ENCODE assay signal across 9 cellular contexts in genomic region chr10:50625663-50626062, GRCh38. TPM values are rescaled to one million over a fixed set of nuclear protein-coding genes. Genes with fewer than 3 reads are reported as not detected.
DNase-seq lines count a peak whose midpoint lies in the region; FAIRE-seq and TF ChIP-seq lines count a peak whose summit lies in the region.
"Had no signal": no experiment of that assay in that cellular context is flagged by ENCODE, and none has a peak within 500 bp of the region (broad histone marks: within the 10 kb centered on the region; RNA-seq: fewer than 3 reads in every experiment).

No MANE protein-coding gene starts in this region.

- WGBS in prostate gland: 2% methylated on average over 6 of the region's 6 CpGs

- no peaks in the 10 kb centered on the region for H3K9me3 ChIP-seq in prostate gland

- H3K9me3 Mint-ChIP-seq in activated T-cell treated with anti-CD3 and anti-CD28 coated beads, Interleukin-2, amount 50 U/mL, for 24 hours: no peaks in the 10 kb centered on the region
- no peaks in the 10 kb centered on the region for H3K9me3 Mint-ChIP-seq in T-helper 2 cell treated with Interferon-gamma antibody and Interleukin-4, amounts not matched to agents 5 μg/mL and 100 μg/mL, for 36 hours

- no peaks in the 10 kb centered on the region for H3K27me3 Mint-ChIP-seq in activated T-cell treated with anti-CD3 and anti-CD28 coated beads, Interleukin-2, amount 50 U/mL, for 24 hours
- peaks cover 41% of the 10 kb centered on the region for H3K27me3 Mint-ChIP-seq in T-helper 2 cell treated with Interferon-gamma antibody and Interleukin-4, amounts not matched to agents 5 μg/mL and 100 μg/mL, for 36 hours (ENCODE audit: low read depth)

- H3K27ac ChIP-seq in prostate gland: peak overlapping the region; percentile 99

- intact Hi-C loops in prostate gland (cut with DNase I): loop anchor here (2.0 kb wide), 1 partner anchor 203 kb away; no protein-coding TSS in a partner anchor

- H3K4me3 ChIP-seq in fibroblast of pulmonary artery (replicated peaks; ENCODE audit: low read depth, low read length): peak overlapping the region; percentile 81
- H3K4me3 ChIP-seq in prostate gland: peak overlapping the region; percentile 80 to 81

- H3K4me1 ChIP-seq in prostate gland (replicated peaks): peaks cover 5% of the 10 kb centered on the region

- no peak for TF ChIP-seq POLR2A in prostate gland (IDR thresholded peaks at IDR 0.05)

- no peak for FAIRE-seq in D721Med (lab: Jason Lieb, UNC)
- FAIRE-seq: endometrium had no signal

- no peak for TF ChIP-seq CTCF in fibroblast of pulmonary artery (IDR thresholded peaks at IDR 0.05; ENCODE audit: low read length, missing control alignments)
- TF ChIP-seq CTCF in prostate gland (IDR thresholded peaks at IDR 0.05): no peak
- TF ChIP-seq CTCF in D721Med (IDR thresholded peaks at IDR 0.05; ENCODE audit: insufficient read depth, missing control alignments): no peak

- H3K4me3 Mint-ChIP-seq in activated T-cell treated with anti-CD3 and anti-CD28 coated beads, Interleukin-2, amount 50 U/mL, for 24 hours: peak overlapping the region; percentile 87
- peak overlapping the region; percentile 86 for H3K4me3 Mint-ChIP-seq in T-helper 2 cell treated with Interferon-gamma antibody and Interleukin-4, amounts not matched to agents 5 μg/mL and 100 μg/mL, for 36 hours

- no peak for DNase-seq in activated T-cell treated with anti-CD3 and anti-CD28 coated beads, Interleukin-2, amount 50 U/mL, for 24 hours
- no peak for DNase-seq in activated T-cell treated with anti-CD3 and anti-CD28 coated beads, Interleukin-2, amount 50 U/mL, for 1 hour
- no peak for DNase-seq in T-helper 2 cell treated with Interferon-gamma antibody and Interleukin-4, amounts not matched to agents 5 μg/mL and 100 μg/mL, for 36 hours (ENCODE audit: low spot score)
- DNase-seq in fibroblast of pulmonary artery (ENCODE audit: low read depth) (peak; percentile 25), prostate gland (ENCODE audit: low spot score) (no peak), D721Med (ENCODE audit: insufficient read length, low spot score) (no peak), LoVo (ENCODE audit: low spot score) (no peak), HCEC 1CT (no peak)

- no peaks in the 10 kb centered on the region for H3K36me3 ChIP-seq in prostate gland

- H3K27me3 ChIP-seq in prostate gland (replicated peaks; ENCODE audit: insufficient read depth): no peaks in the 10 kb centered on the region

- peaks cover 11% of the 10 kb centered on the region for H3K36me3 Mint-ChIP-seq in activated T-cell treated with anti-CD3 and anti-CD28 coated beads, Interleukin-2, amount 50 U/mL, for 24 hours (ENCODE audit: low read depth)
- no peaks in the 10 kb centered on the region for H3K36me3 Mint-ChIP-seq in T-helper 2 cell treated with Interferon-gamma antibody and Interleukin-4, amounts not matched to agents 5 μg/mL and 100 μg/mL, for 36 hours (ENCODE audit: low read depth)

- peaks cover 49% of the 10 kb centered on the region for H3K4me1 Mint-ChIP-seq in activated T-cell treated with anti-CD3 and anti-CD28 coated beads, Interleukin-2, amount 50 U/mL, for 24 hours (ENCODE audit: low read depth)
- H3K4me1 Mint-ChIP-seq in T-helper 2 cell treated with Interferon-gamma antibody and Interleukin-4, amounts not matched to agents 5 μg/mL and 100 μg/mL, for 36 hours (ENCODE audit: low read depth): peaks cover 22% of the 10 kb centered on the region

- H3K27ac Mint-ChIP-seq in activated T-cell treated with anti-CD3 and anti-CD28 coated beads, Interleukin-2, amount 50 U/mL, for 24 hours: peak overlapping the region; percentile 93
- peak overlapping the region; percentile 87 for H3K27ac Mint-ChIP-seq in T-helper 2 cell treated with Interferon-gamma antibody and Interleukin-4, amounts not matched to agents 5 μg/mL and 100 μg/mL, for 36 hours

RNA-seq across cellular contexts. Expression of gene SGMS1, which starts 1.9 kb away (rescaled TPM):
- 10 to 100 TPM; 67.0 to 68.2 TPM for total RNA-seq in prostate gland
